Comparison of ENCODE assay signal across 8 cellular contexts in genomic region chr1:89692601-89693503, GRCh38. TPM values are rescaled to one million over a fixed set of nuclear protein-coding genes. Genes with fewer than 3 reads are reported as not detected.
DNase-seq lines count a peak whose midpoint lies in the region; ATAC-seq and TF ChIP-seq lines count a peak whose summit lies in the region.

No MANE protein-coding gene starts in this region.

- no peaks in the 10 kb centered on the region for H3K27me3 ChIP-seq in GM06990 (replicated peaks; ENCODE audit: control insufficient read depth, insufficient read depth, low read length)

- TF ChIP-seq CTCF in GM06990 (IDR thresholded peaks at IDR 0.05; ENCODE audit: insufficient read depth, low read length, poor library complexity, severe bottlenecking) (no peak), OCI-LY7 (conservative IDR thresholded peaks at IDR 0.05; ENCODE audit: low read length) (no peak)

- BruUV-seq in OCI-LY7 (replicated peaks; lab: Mats Ljungman, UMichigan): no TSS peak

- peak overlapping the region; percentile 68; the same call in 1 of the 2 replicates for H2AFZ ChIP-seq in OCI-LY7 (ENCODE audit: low read length)

- H4K20me1 ChIP-seq in OCI-LY7 (ENCODE audit: insufficient read depth, low read length): no peaks in the 10 kb centered on the region

- no peaks in the 10 kb centered on the region for H3K9me2 ChIP-seq in OCI-LY7 (ENCODE audit: insufficient read depth, low read length)

- CTCF ChIA-PET in OCI-LY7 (lab: Charles Lee; ENCODE audit: unreplicated experiment): interaction anchor here (0.6 kb wide), 2 partner anchors 14 to 70 kb away, joined by 3 to 4 read pairs; no protein-coding TSS in a partner anchor

- H3K27ac ChIP-seq in OCI-LY7 (ENCODE audit: low read depth, low read length, poor library complexity, severe bottlenecking): peak overlapping the region; percentile 81

- POLR2A ChIA-PET in OCI-LY7 (lab: Charles Lee): interaction anchor here (0.7 to 3.6 kb wide), 10 partner anchors 9 to 228 kb away, joined by 3 to 14 read pairs (median 4); no protein-coding TSS in a partner anchor

- peak; percentile 24 for DNase-seq in GM06990 (ENCODE audit: extremely low read depth, insufficient read length)
- peak; percentile 80 for DNase-seq in OCI-LY7 (ENCODE audit: low spot score)
- DNase-seq in Right ventricle myocardium superior: no peak
- DNase-seq in mesenteric fat pad (ENCODE audit: low spot score): no peak
- DNase-seq in NCI-H1694 treated with DMSO at 0.1 percent for 48 hours (lab: John Stamatoyannopoulos, UW): no peak
- no peak for DNase-seq in epidermal melanocyte (ENCODE audit: insufficient read length, low spot score)

- intact Hi-C loops in OCI-LY7 (cut with micrococcal nuclease; ENCODE audit: unreplicated experiment): loop anchor here (5.0 kb wide), 1 partner anchor 61 kb away; the partner anchor contains the start of gene LRRC8C
- intact Hi-C loops in Right ventricle myocardium superior (cut with DNase I): loop anchor here (10.0 kb wide), 1 partner anchor 58 kb away; the partner anchor contains the start of gene LRRC8C

- H3K79me2 ChIP-seq in OCI-LY7 (ENCODE audit: insufficient read depth, low read depth, low read length): no peaks in the 10 kb centered on the region

- ATAC-seq in GM21786 (IDR thresholded peaks at IDR 0.05; ENCODE audit: unreplicated experiment): peak; percentile 59
- peak; percentile 60 for ATAC-seq in Right ventricle myocardium superior (ENCODE audit: poor library complexity)
- no peak for ATAC-seq in HG03045 (IDR thresholded peaks at IDR 0.05; ENCODE audit: unreplicated experiment)

- H3K4me3 ChIP-seq in GM06990 (replicated peaks; ENCODE audit: low read depth, low read length) (no peak overlapping the region), OCI-LY7 (ENCODE audit: low read depth, low read length, poor library complexity, severe bottlenecking) (peak overlapping the region; percentile 30)

- H3K4me2 ChIP-seq in OCI-LY7 (ENCODE audit: low read length): peak overlapping the region; percentile 63

- peaks cover 50% of the 10 kb centered on the region for H3K4me1 ChIP-seq in OCI-LY7 (ENCODE audit: insufficient read depth, low read length, poor library complexity, severe bottlenecking)

- H3K36me3 ChIP-seq in GM06990 (ENCODE audit: control insufficient read depth, insufficient read depth, low read length) (no peaks in the 10 kb centered on the region), OCI-LY7 (ENCODE audit: insufficient read depth, low read length) (peaks cover 15% of the 10 kb centered on the region)

- no peaks in the 10 kb centered on the region for H3K9me3 ChIP-seq in OCI-LY7 (ENCODE audit: low read length)

RNA-seq across cellular contexts. Expression of gene LRRC8C, which starts 59.9 kb away (rescaled TPM):
- 4.1 and 6.0 TPM in 2 replicates for total RNA-seq in OCI-LY7 (2014; rRNA removed; shearing (Covaris generic))
- 8.8 and 9.0 TPM in 2 replicates for total RNA-seq in OCI-LY7 (2022)
- total RNA-seq in Right ventricle myocardium superior: 5.9 TPM
- total RNA-seq in mesenteric fat pad: 22.9 TPM

Comparison
In these comparisons a context has a peak if more than half of its experiments do, and no peak if none do; other contexts are left out.
1. DNase-seq: peak in GM06990 (single experiment) and OCI-LY7 (single experiment); none in Right ventricle myocardium superior (single experiment), mesenteric fat pad (single experiment), NCI-H1694 treated with DMSO at 0.1 percent for 48 hours (single experiment) and epidermal melanocyte (single experiment).